Comparison of ENCODE assay signal across 27 cellular contexts in genomic region chr2:123644053-123644452, GRCh38.
"Had no signal": no experiment of that assay in that cellular context is flagged by ENCODE, and none has a peak within 500 bp of the region (broad histone marks: within the 10 kb centered on the region; RNA-seq: fewer than 3 reads in every experiment).

No MANE protein-coding gene starts in this region.

- H3K36me3 ChIP-seq: ascending aorta, cardiac muscle cell had no signal

- H3K27ac ChIP-seq: ascending aorta, cardiac muscle cell had no signal

- H3K4me3 ChIP-seq: ascending aorta, cardiac muscle cell had no signal

- ATAC-seq: activated CD8-positive, alpha-beta memory T cell treated with anti-CD3 and anti-CD28 coated beads, Interleukin-2, amount 10 ng/mL, durations not matched to agents 7 days and 5 days; activated CD8-positive, alpha-beta T cell treated with anti-CD3 and anti-CD28 coated beads, Interleukin-2, amount 10 ng/mL, durations not matched to agents 7 days and 5 days; activated naive CD8-positive, alpha-beta T cell treated with anti-CD3 and anti-CD28 coated beads, Interleukin-2, amount 50 U/mL, for 24 hours had no signal

- H3K27me3 ChIP-seq: ascending aorta, cardiac muscle cell had no signal

- H3K9me3 ChIP-seq: ascending aorta had no signal

- DNase-seq: activated B cell treated with CpG ODN at 0.5 μM for 24 hours; activated CD4-positive, alpha-beta memory T cell treated with anti-CD3 and anti-CD28 coated beads, Interleukin-2, amount 10 ng/mL, durations not matched to agents 7 days and 5 days; activated CD4-positive, alpha-beta T cell treated with anti-CD3 and anti-CD28 coated beads for 4 hours; activated CD4-positive, alpha-beta T cell treated with anti-CD3 and anti-CD28 coated beads, Interleukin-2, amount 10 ng/mL, durations not matched to agents 7 days and 5 days; activated CD4-positive, alpha-beta T cell treated with anti-CD3 and anti-CD28 coated beads, Interleukin-2, amount 50 U/mL, for 48 hours; activated CD4-positive, CD25-positive, alpha-beta regulatory T cell treated with anti-CD3 and anti-CD28 coated beads, Interleukin-2, amount 50 U/mL, for 72 hours; activated CD8-positive, alpha-beta memory T cell treated with anti-CD3 and anti-CD28 coated beads for 24 hours; activated CD8-positive, alpha-beta memory T cell treated with anti-CD3 and anti-CD28 coated beads, Interleukin-2, amount 10 ng/mL, durations not matched to agents 7 days and 5 days; activated CD8-positive, alpha-beta memory T cell treated with anti-CD3 and anti-CD28 coated beads, Interleukin-2, amount 50 U/mL, for 48 hours; activated CD8-positive, alpha-beta T cell treated with anti-CD3 and anti-CD28 coated beads, Interleukin-2, amount 10 ng/mL, durations not matched to agents 7 days and 5 days; activated effector memory CD4-positive, alpha-beta T cell treated with Interleukin-2 at 50 U/mL for 16 hours; activated gamma-delta T cell; activated naive CD4-positive, alpha-beta T cell treated with anti-CD3 and anti-CD28 coated beads, Interleukin-2, amount 10 ng/mL, durations not matched to agents 7 days and 5 days; activated naive CD4-positive, alpha-beta T cell treated with Interleukin-2 at 50 U/mL for 16 hours; activated naive CD8-positive, alpha-beta T cell treated with anti-CD3 and anti-CD28 coated beads, Interleukin-2, amount 10 ng/mL, durations not matched to agents 7 days and 5 days; activated naive CD8-positive, alpha-beta T cell treated with anti-CD3 and anti-CD28 coated beads, Interleukin-2, amount 50 U/mL, for 24 hours; activated T-cell treated with anti-CD3 and anti-CD28 coated beads, Interleukin-2, amount 50 U/mL, for 24 hours; activated T-cell treated with anti-CD3 and anti-CD28 coated beads, Interleukin-2, amount 50 U/mL, for 48 hours; amygdala; anterior cingulate cortex; caudate nucleus; cerebellar nuclear complex; T-helper 1 cell; T-helper 2 cell; T-helper 9 cell had no signal

- H3K4me1 ChIP-seq: ascending aorta had no signal
